1 cellular context compared by ENCODE assay signal in the genomic region with DNA sequence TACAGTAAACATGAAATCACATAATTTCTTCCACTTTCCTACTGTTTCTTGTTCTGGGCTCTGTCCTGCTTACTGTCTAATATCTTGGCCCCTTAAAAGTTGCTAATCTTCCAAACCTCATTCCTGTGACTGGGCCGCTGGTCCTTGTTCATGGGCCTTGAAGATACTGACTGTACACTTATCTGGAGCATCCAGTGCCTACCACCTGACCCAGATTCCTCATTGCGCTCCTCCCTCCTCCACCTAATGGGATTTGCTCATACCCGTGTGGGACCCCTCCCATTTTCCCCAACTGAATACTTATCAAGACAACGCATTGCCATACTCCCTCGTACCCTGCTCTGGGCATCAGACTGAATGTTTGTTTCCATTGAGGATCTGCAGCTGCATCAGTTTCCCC.
A peak's percentile ranks its signal among the peaks of the same experiment; 100 is the strongest.
TF ChIP-seq lines count a peak whose summit lies in the region.

No MANE protein-coding gene starts in this region.

TF ChIP-seq in K562, 482 proteins besides CTCF, POLR2A, EP300 and RAD21 (continued from another document):
- TF ChIP-seq, protein P1, sequence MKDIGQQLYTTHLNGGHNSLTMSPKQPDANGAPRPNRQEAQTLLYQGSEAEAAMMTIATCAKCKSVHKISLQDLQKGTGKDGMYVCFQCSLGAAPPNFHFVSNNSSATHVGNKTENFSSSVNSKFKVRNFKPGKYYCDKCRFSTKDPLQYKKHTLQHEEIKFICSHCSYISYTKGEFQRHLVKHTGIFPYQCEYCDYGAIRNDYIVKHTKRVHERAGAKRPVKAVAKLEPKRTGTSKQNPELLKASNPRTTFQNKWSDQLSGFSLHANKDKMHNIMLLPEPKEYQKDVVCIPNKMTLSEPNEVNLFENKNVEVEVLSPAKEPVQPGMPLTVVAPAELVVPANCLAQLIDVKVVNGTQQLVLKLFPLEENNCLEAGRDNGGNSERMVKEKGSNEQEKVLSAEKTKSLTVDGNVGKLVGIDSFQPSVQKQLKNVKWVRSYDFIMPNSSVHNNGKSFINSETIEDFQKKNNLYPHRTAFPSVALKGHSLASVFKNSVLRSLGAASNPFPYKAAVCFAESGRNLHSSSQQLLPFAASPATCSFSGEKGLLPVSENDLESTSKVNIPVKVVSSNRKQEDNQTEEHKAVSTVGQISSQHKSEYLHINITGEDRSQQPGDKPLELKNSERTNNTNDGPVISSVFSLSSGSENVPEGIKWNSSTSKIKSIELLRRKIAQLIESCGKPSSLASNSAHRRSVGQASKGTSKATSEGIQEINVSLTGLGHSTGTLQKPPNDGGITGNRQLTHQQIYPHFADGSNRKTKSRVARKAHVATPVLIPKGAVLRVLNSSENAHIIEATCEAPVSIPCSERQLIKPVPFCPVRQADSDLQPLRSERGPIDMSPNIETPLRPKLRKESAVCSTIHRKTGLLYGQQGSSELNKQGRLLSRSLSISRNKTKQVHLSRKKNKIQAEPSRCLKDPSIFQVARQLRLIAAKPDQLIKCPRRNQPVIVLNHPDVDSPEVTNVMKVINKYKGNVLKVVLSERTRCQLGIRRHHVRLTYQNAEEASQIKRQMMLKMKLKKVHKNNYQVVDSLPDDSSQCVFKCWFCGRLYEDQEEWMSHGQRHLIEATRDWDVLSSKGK (CRISPR knock-in tag; IDR thresholded peaks at IDR 0.05): no peak
- peak in 1 of 2 experiments; percentile 84; a peak in 2 of 4 replicates for TF ChIP-seq RCOR1 (IDR thresholded peaks at IDR 0.05; ENCODE audit: borderline replicate concordance in 1 of 2, low read depth in 2 of 2, low read length in 2 of 2)
- peak; percentile 82 for TF ChIP-seq NCOR1 (IDR thresholded peaks at IDR 0.05)
- peak; percentile 88 for TF ChIP-seq TCF3 (CRISPR knock-in tag; IDR thresholded peaks at IDR 0.05)
- TF ChIP-seq TAL1 (IDR thresholded peaks at IDR 0.05): peak; percentile 82
- no peak for TF ChIP-seq ARID2 (IDR thresholded peaks at IDR 0.05)
- TF ChIP-seq MITF (IDR thresholded peaks at IDR 0.05): 0 out of 2 replicates have a peak, but pooled peaks have one; percentile 23
- TF ChIP-seq CUX1 (CRISPR knock-in tag; IDR thresholded peaks at IDR 0.05): no peak
- TF ChIP-seq GABPA (tag; conservative IDR thresholded peaks at IDR 0.05; ENCODE audit: low read depth): no peak
- TF ChIP-seq DMBX1 (CRISPR knock-in tag; IDR thresholded peaks at IDR 0.05; ENCODE audit: borderline replicate concordance): peak; percentile 17; the same call in 1 of the 2 replicates
- peak; percentile 15; the same call in 1 of the 2 replicates for TF ChIP-seq KLF16 (IDR thresholded peaks at IDR 0.05)
- TF ChIP-seq SMARCE1 (IDR thresholded peaks at IDR 0.05): 0 out of 2 replicates have a peak, but pooled peaks have one; percentile 37
- no peak for TF ChIP-seq LARP7 (IDR thresholded peaks at IDR 0.05)
